ENCODE assay signal across 8 cellular contexts in genomic region chr5:141387557-141388311, GRCh38. TPM values are rescaled to one million over a fixed set of nuclear protein-coding genes. Genes with fewer than 3 reads are reported as not detected.
DNase-seq lines count a peak whose midpoint lies in the region; TF ChIP-seq lines count a peak whose summit lies in the region.
"Not testable (repeated sequence)": the region's sequence is repeated elsewhere in the genome, so short reads cannot be mapped to it uniquely, and the experiment has no call there.

Gene PCDHGB4 (plus strand): TSS chr5:141387698. CDS start chr5:141387885, 187 bp downstream.

- H4K20me1 ChIP-seq in GM23248 (ENCODE audit: insufficient read depth), result not testable (repeated sequence)

- peak within 1 kb of the TSS; percentile 39 for H3K4me3 Mint-ChIP-seq in activated T-helper 1 cell treated with anti-CD3 and anti-CD28 coated beads, Interleukin-12 subunit alpha, Interleukin-12 subunit beta, Interleukin-2, Interleukin-4 antibody, amounts not matched to agents 30 ng/mL and 10 ng/mL and 1 ng/mL, durations not matched to agents 14 hours and 24 hours and 36 hours
- H3K4me3 Mint-ChIP-seq in endothelial cell (ENCODE audit: unreplicated experiment) (peak within 1 kb of the TSS; percentile 81), immature natural killer cell (peak within 1 kb of the TSS; percentile 9 to 61 (median 49)), type B pancreatic cell (peak within 1 kb of the TSS; percentile 85)

- H2AK5ac ChIP-seq in neuronal stem cell (ENCODE audit: low read depth, low read length), result not testable (repeated sequence)

- H2BK120ac ChIP-seq in neuronal stem cell (ENCODE audit: low read depth, low read length), result not testable (repeated sequence)

- not testable (repeated sequence) for H3K18ac ChIP-seq in neuronal stem cell (ENCODE audit: low read length)

- H3F3A ChIP-seq in GM23248 (ENCODE audit: insufficient read depth), result not testable (repeated sequence)

- H3K27me3 ChIP-seq in GM23248 (replicated peaks; ENCODE audit: insufficient read depth); neuronal stem cell (ENCODE audit: control insufficient read depth in 3 of 3, insufficient read depth in 3 of 3, low read depth in 1 of 3, low read length in 3 of 3): not testable (repeated sequence)

- not testable (repeated sequence) for H3K79me2 ChIP-seq in GM23248 (ENCODE audit: insufficient read depth)

- H3K27ac ChIP-seq in GM23248; neuronal stem cell (replicated peaks; ENCODE audit: low read length): not testable (repeated sequence)

- H3K23ac ChIP-seq in neuronal stem cell (ENCODE audit: low read depth, low read length, poor library complexity), result not testable (repeated sequence)

- H3K14ac ChIP-seq in neuronal stem cell (ENCODE audit: low read length), result not testable (repeated sequence)

- H3K9ac ChIP-seq in GM23248; neuronal stem cell (ENCODE audit: low read depth, low read length, poor library complexity): not testable (repeated sequence)

- not testable (repeated sequence) for H3K36me3 Mint-ChIP-seq in activated T-helper 1 cell treated with anti-CD3 and anti-CD28 coated beads, Interleukin-12 subunit alpha, Interleukin-12 subunit beta, Interleukin-2, Interleukin-4 antibody, amounts not matched to agents 30 ng/mL and 10 ng/mL and 1 ng/mL, durations not matched to agents 14 hours and 24 hours and 36 hours (ENCODE audit: low read depth)
- H3K36me3 Mint-ChIP-seq in endothelial cell (ENCODE audit: low read depth, unreplicated experiment), result peaks cover 73% of the 10 kb centered on the region
- peaks cover 8 to 12% (median 8%) of the 10 kb centered on the region in 3 donors for H3K36me3 Mint-ChIP-seq in immature natural killer cell
- peaks cover 16% of the 10 kb centered on the region for H3K36me3 Mint-ChIP-seq in type B pancreatic cell

- TF ChIP-seq RAD21 in Ishikawa (IDR thresholded peaks at IDR 0.05; ENCODE audit: low read depth), result peak; percentile 52

- H4K91ac ChIP-seq in neuronal stem cell (ENCODE audit: low read depth, low read length, poor library complexity), result not testable (repeated sequence)

- peaks cover 37% of the 10 kb centered on the region for H3K9me3 Mint-ChIP-seq in activated T-helper 1 cell treated with anti-CD3 and anti-CD28 coated beads, Interleukin-12 subunit alpha, Interleukin-12 subunit beta, Interleukin-2, Interleukin-4 antibody, amounts not matched to agents 30 ng/mL and 10 ng/mL and 1 ng/mL, durations not matched to agents 14 hours and 24 hours and 36 hours
- H3K9me3 Mint-ChIP-seq in endothelial cell (ENCODE audit: unreplicated experiment), result peaks cover 37% of the 10 kb centered on the region
- H3K9me3 Mint-ChIP-seq in immature natural killer cell, result peaks cover 15 to 61% (median 28%) of the 10 kb centered on the region in 6 donors
- H3K9me3 Mint-ChIP-seq in type B pancreatic cell, result not testable (repeated sequence)

- H3K9me2 ChIP-seq in GM23248 (ENCODE audit: insufficient read depth), result not testable (repeated sequence)

- intact Hi-C loops in activated T-helper 1 cell treated with anti-CD3 and anti-CD28 coated beads, Interleukin-12 subunit alpha, Interleukin-12 subunit beta, Interleukin-2, Interleukin-4 antibody, amounts not matched to agents 30 ng/mL and 10 ng/mL and 1 ng/mL, durations not matched to agents 14 hours and 24 hours and 36 hours (cut with micrococcal nuclease), result loop anchor here (5.0 kb wide), 1 partner anchor 35 kb away; the partner anchor contains the start of gene PCDHGA11

- not testable (repeated sequence) for H3K4me2 ChIP-seq in GM23248 (ENCODE audit: unreplicated experiment)
- H3K4me2 ChIP-seq in neuronal stem cell (ENCODE audit: insufficient read depth, low read length, poor library complexity, severe bottlenecking), result peak within 1 kb of the TSS; percentile 32

- peak within 1 kb of the TSS; percentile 62; the same call in 1 of the 2 replicates for H2AFZ ChIP-seq in GM23248
- peak within 1 kb of the TSS; percentile 82 for H2AFZ ChIP-seq in neuronal stem cell (ENCODE audit: low read length)

- not testable (repeated sequence) for H2BK5ac ChIP-seq in neuronal stem cell (ENCODE audit: low read length)

- not testable (repeated sequence) for H3K4me1 ChIP-seq in GM23248 (ENCODE audit: insufficient read depth); neuronal stem cell (ENCODE audit: control insufficient read depth in 2 of 2, insufficient read depth in 1 of 2, low read depth in 1 of 2, low read length in 2 of 2)

- H2BK15ac ChIP-seq in neuronal stem cell (ENCODE audit: low read length), result not testable (repeated sequence)

- TF ChIP-seq CTCF in endothelial cell (IDR thresholded peaks at IDR 0.05; ENCODE audit: unreplicated experiment) (peak; percentile 13), type B pancreatic cell (conservative IDR thresholded peaks at IDR 0.05) (peak; percentile 67)

- not testable (repeated sequence) for H3K4ac ChIP-seq in neuronal stem cell (ENCODE audit: low read length)

- H3K36me3 ChIP-seq in GM23248 (ENCODE audit: low read depth), result not testable (repeated sequence)
- H3K36me3 ChIP-seq in neuronal stem cell (replicated peaks in 1 of 2; ENCODE audit: control insufficient read depth in 2 of 2, insufficient read depth in 2 of 2, low read length in 2 of 2), result peaks cover 7 to 11% of the 10 kb centered on the region in 2 donors

- WGBS in GM23248 (ENCODE audit: low coverage in 1 of 2, low lambda C conversion rate in 2 of 2, missing lambda C conversion rate in 2 of 2), 2 experiments, result 13 to 19% methylated on average over 21 to 23 of the region's 40 CpGs
- no CpG with 5 or more reads among the region's 40 CpGs for WGBS in neuronal stem cell (ENCODE audit: extremely low coverage in 2 of 2, insufficient read length in 2 of 2, insufficient replicate concordance in 1 of 2), 2 donors

- not testable (repeated sequence) for H3K4me1 Mint-ChIP-seq in activated T-helper 1 cell treated with anti-CD3 and anti-CD28 coated beads, Interleukin-12 subunit alpha, Interleukin-12 subunit beta, Interleukin-2, Interleukin-4 antibody, amounts not matched to agents 30 ng/mL and 10 ng/mL and 1 ng/mL, durations not matched to agents 14 hours and 24 hours and 36 hours (ENCODE audit: low read depth); endothelial cell (ENCODE audit: unreplicated experiment); immature natural killer cell; type B pancreatic cell (ENCODE audit: unreplicated experiment)

- H4K8ac ChIP-seq in neuronal stem cell (ENCODE audit: low read depth, low read length), result not testable (repeated sequence)

- H2BK12ac ChIP-seq in neuronal stem cell (ENCODE audit: low read length), result not testable (repeated sequence)

- H3K27ac Mint-ChIP-seq in activated T-helper 1 cell treated with anti-CD3 and anti-CD28 coated beads, Interleukin-12 subunit alpha, Interleukin-12 subunit beta, Interleukin-2, Interleukin-4 antibody, amounts not matched to agents 30 ng/mL and 10 ng/mL and 1 ng/mL, durations not matched to agents 14 hours and 24 hours and 36 hours; immature natural killer cell; type B pancreatic cell: not testable (repeated sequence)
- H3K27ac Mint-ChIP-seq in endothelial cell (ENCODE audit: unreplicated experiment), result peak within 1 kb of the TSS; percentile 48

- peak; percentile 57 for DNase-seq in GM03348 (ENCODE audit: low spot score)
- peak; percentile 61 for DNase-seq in GM23248
- not testable (repeated sequence) for DNase-seq in activated T-helper 1 cell treated with anti-CD3 and anti-CD28 coated beads, Interleukin-12 subunit alpha, Interleukin-12 subunit beta, Interleukin-2, Interleukin-4 antibody, amounts not matched to agents 30 ng/mL and 10 ng/mL and 1 ng/mL, durations not matched to agents 14 hours and 24 hours and 36 hours (ENCODE audit: low spot score)
- DNase-seq in endothelial cell (ENCODE audit: low spot score), result peak; percentile 47
- peak in 1 of 3 donors; percentile 25 for DNase-seq in immature natural killer cell
- peak; percentile 6 for DNase-seq in neuronal stem cell (ENCODE audit: low spot score)
- DNase-seq in type B pancreatic cell (ENCODE audit: extremely low spot score, unreplicated experiment), result peak; percentile 67

- TF ChIP-seq EP300 in Ishikawa (IDR thresholded peaks at IDR 0.05; ENCODE audit: borderline replicate concordance), result not testable (repeated sequence)

- not testable (repeated sequence) for H3K27me3 Mint-ChIP-seq in activated T-helper 1 cell treated with anti-CD3 and anti-CD28 coated beads, Interleukin-12 subunit alpha, Interleukin-12 subunit beta, Interleukin-2, Interleukin-4 antibody, amounts not matched to agents 30 ng/mL and 10 ng/mL and 1 ng/mL, durations not matched to agents 14 hours and 24 hours and 36 hours (ENCODE audit: insufficient read depth); endothelial cell (ENCODE audit: unreplicated experiment); type B pancreatic cell
- peaks cover 19 to 45% (median 42%) of the 10 kb centered on the region in 3 donors for H3K27me3 Mint-ChIP-seq in immature natural killer cell (ENCODE audit: low read depth in 3 of 3)

- in situ Hi-C loops in GM23248 (cut with MboI), result not testable (repeated sequence)

- not testable (repeated sequence) for H3K9me3 ChIP-seq in GM23248 (ENCODE audit: low read depth)
- peaks cover 40 to 64% of the 10 kb centered on the region in 2 donors for H3K9me3 ChIP-seq in neuronal stem cell (replicated peaks in 1 of 2; ENCODE audit: control insufficient read depth in 2 of 2, insufficient read depth in 1 of 2, low read depth in 1 of 2, low read length in 2 of 2)

- H3K79me1 ChIP-seq in neuronal stem cell (ENCODE audit: low read depth, low read length), result not testable (repeated sequence)

- peak within 1 kb of the TSS; percentile 66 for H3K4me3 ChIP-seq in GM23248
- peak within 1 kb of the TSS in 1 of 2 donors; percentile 42 for H3K4me3 ChIP-seq in neuronal stem cell (ENCODE audit: low read length in 2 of 2)

RNA-seq across cellular contexts. Expression of gene PCDHGB4, which starts in this region (rescaled TPM):
- total RNA-seq in GM23248 (2014; rRNA removed; shearing (Covaris generic)), result 6.8 and 7.6 TPM in 2 replicates
- 5.0 and 5.6 TPM in 2 replicates for polyA plus RNA-seq in GM23248 (2016; fragmentation: Nextera tagmentation; extraction: Ambion mirVana)
- total RNA-seq in activated T-helper 1 cell treated with anti-CD3 and anti-CD28 coated beads, Interleukin-12 subunit alpha, Interleukin-12 subunit beta, Interleukin-2, Interleukin-4 antibody, amounts not matched to agents 30 ng/mL and 10 ng/mL and 1 ng/mL, durations not matched to agents 14 hours and 24 hours and 36 hours, result 0.18 and 0.27 TPM in 2 replicates
- 13.2 TPM for total RNA-seq in endothelial cell (ENCODE audit: unreplicated experiment)
- polyA plus RNA-seq in immature natural killer cell, result under 1 TPM in 1 of 3 donors, not detected in 2; 0.13 TPM
- polyA plus RNA-seq in neuronal stem cell (2013, experiment 1 of 2), result 5.7 TPM
- 6.1 TPM for polyA plus RNA-seq in neuronal stem cell (2013, experiment 2 of 2)
- total RNA-seq in type B pancreatic cell (ENCODE audit: low replicate concordance), result 13.0 and 15.6 TPM in 2 replicates
